ENCODE assay signal across 17 cellular contexts in the genomic region with DNA sequence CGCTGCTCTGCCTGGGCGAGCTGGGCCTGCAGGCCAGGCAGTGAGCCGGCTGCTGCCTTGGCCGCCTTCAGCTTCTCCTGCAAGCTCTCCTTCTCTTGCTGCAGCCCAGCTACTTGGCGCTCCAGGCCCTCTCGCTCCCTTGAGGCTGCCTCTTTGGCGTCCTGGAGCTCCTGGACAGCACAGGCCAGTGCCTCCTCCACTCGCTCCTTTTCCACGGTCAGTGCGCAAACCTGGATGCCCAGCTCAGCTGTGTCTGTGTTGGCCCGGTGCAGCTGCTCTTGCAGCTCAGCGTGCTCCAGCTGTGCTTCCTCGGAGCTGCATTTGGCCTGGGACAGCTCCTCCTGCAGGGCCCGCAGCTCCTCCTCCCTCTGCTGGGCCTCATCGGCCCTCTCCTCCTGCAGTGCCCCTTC. TPM values are rescaled to one million over a fixed set of nuclear protein-coding genes. Genes with fewer than 3 reads are reported as not detected.
DNase-seq lines count a peak whose midpoint lies in the region; ATAC-seq, FAIRE-seq and TF ChIP-seq lines count a peak whose summit lies in the region.
"Had no signal": no experiment of that assay in that cellular context is flagged by ENCODE, and none has a peak within 500 bp of the region (broad histone marks: within the 10 kb centered on the region; RNA-seq: fewer than 3 reads in every experiment).

No MANE protein-coding gene starts in this region.

- RAD21 ChIA-PET in GM12878 (lab: Charles Lee; ENCODE audit: unreplicated experiment): interaction anchor here (0.7 to 4.8 kb wide), 6 partner anchors 13 to 403 kb away, joined by 3 to 20 read pairs (median 4); no protein-coding TSS in a partner anchor

- TF ChIP-seq CTCF in HepG2 (CRISPR knock-in tag; IDR thresholded peaks at IDR 0.05) (no peak), right lobe of liver (IDR thresholded peaks at IDR 0.05) (no peak), GM12878 (IDR thresholded peaks at IDR 0.05 in 2 of 3, conservative IDR thresholded peaks at IDR 0.05 in 1 of 3; ENCODE audit: control insufficient read depth in 2 of 3, extremely low read depth in 1 of 3, insufficient read depth in 1 of 3, low read depth in 3 of 3, low read length in 3 of 3) (no peak), lower lobe of right lung (IDR thresholded peaks at IDR 0.05) (no peak), vagina (IDR thresholded peaks at IDR 0.05) (no peak), gastroesophageal sphincter (IDR thresholded peaks at IDR 0.05) (no peak)

- H3K79me2 ChIP-seq in HepG2 (ENCODE audit: insufficient read depth, low read length): no peaks in the 10 kb centered on the region
- no peaks in the 10 kb centered on the region for H3K79me2 ChIP-seq in GM12878 (ENCODE audit: control insufficient read depth, insufficient read depth, low read length)

- CTCF ChIA-PET in HepG2 (lab: Yijun Ruan, JAX; ENCODE audit: low intra/inter-chr PET ratio, low total read pairs): no interaction called here
- CTCF ChIA-PET in GM12878 (lab: Yijun Ruan, JAX): interaction anchor here (0.9 to 3.2 kb wide), 3 partner anchors 13 to 110 kb away, joined by 3 to 19 read pairs (median 4); no protein-coding TSS in a partner anchor

- H3K4me2 ChIP-seq in HepG2 (ENCODE audit: low read depth, low read length) (no peak overlapping the region), GM12878 (ENCODE audit: control insufficient read depth, insufficient read depth) (no peak overlapping the region)

- H3K9me3 ChIP-seq in HepG2 (ENCODE audit: low read length) (no peaks in the 10 kb centered on the region), right lobe of liver (no peaks in the 10 kb centered on the region), GM12878 (replicated peaks; ENCODE audit: control insufficient read depth, insufficient read depth, low read length) (no peaks in the 10 kb centered on the region), lower lobe of right lung (no peaks in the 10 kb centered on the region), vagina (no peaks in the 10 kb centered on the region), gastroesophageal sphincter (no peaks in the 10 kb centered on the region)
- H3K9me3 ChIP-seq: tibial nerve had no signal

- H3K36me3 ChIP-seq in HepG2 (replicated peaks in 1 of 2; ENCODE audit: control insufficient read depth in 1 of 2, insufficient read depth in 2 of 2, low read length in 2 of 2) (peaks cover 40 to 73% of the 10 kb centered on the region in 2 experiments), right lobe of liver (peaks cover 5 to 85% (median 31%) of the 10 kb centered on the region in 4 donors), GM12878 (ENCODE audit: control insufficient read depth in 2 of 2, insufficient read depth in 2 of 2, low read length in 1 of 2) (peaks cover 24 to 30% of the 10 kb centered on the region in 2 experiments), lower lobe of right lung (peaks cover 98% of the 10 kb centered on the region), vagina (peaks cover 0 to 87% of the 10 kb centered on the region in 2 donors), gastroesophageal sphincter (peaks cover 0 to 100% of the 10 kb centered on the region in 2 donors)

- H4K20me1 ChIP-seq in HepG2 (ENCODE audit: insufficient read depth, low read length) (no peaks in the 10 kb centered on the region; the same call in 1 of the 2 replicates), GM12878 (ENCODE audit: control insufficient read depth, insufficient read depth) (no peaks in the 10 kb centered on the region)

- intact Hi-C loops in HepG2 (cut with micrococcal nuclease; ENCODE audit: unreplicated experiment) (no loop called here), right lobe of liver (cut with DNase I) (no loop called here), GM12878 (cut with micrococcal nuclease; ENCODE audit: unreplicated experiment) (no loop called here), lower lobe of right lung (cut with DNase I) (no loop called here), vagina (cut with DNase I) (no loop called here)

- ATAC-seq in HepG2 (0 out of 3 replicates have a peak, but pooled peaks have one; percentile 26), right lobe of liver (no peak), GM12878 (no peak), lower lobe of right lung (no peak), gastroesophageal sphincter (no peak)

- no peak overlapping the region for H3K4me3 ChIP-seq in HepG2 (replicated peaks in 1 of 3; ENCODE audit: insufficient read depth in 1 of 3, low read depth in 2 of 3, low read length in 3 of 3)
- no peak overlapping the region for H3K4me3 ChIP-seq in right lobe of liver
- H3K4me3 ChIP-seq in GM12878: no peak overlapping the region
- H3K4me3 ChIP-seq in lower lobe of right lung: no peak overlapping the region
- H3K4me3 ChIP-seq in vagina: no peak overlapping the region
- no peak overlapping the region for H3K4me3 ChIP-seq in gastroesophageal sphincter
- H3K4me3 ChIP-seq: lung, tibial nerve had no signal

- TF ChIP-seq POLR2A in HepG2 (IDR thresholded peaks at IDR 0.05; ENCODE audit: insufficient read depth in 1 of 2, low read depth in 2 of 2, low read length in 2 of 2): no peak
- no peak for TF ChIP-seq POLR2A in right lobe of liver (IDR thresholded peaks at IDR 0.05)
- TF ChIP-seq POLR2A in GM12878 (IDR thresholded peaks at IDR 0.05; ENCODE audit: low read depth, low read length): 0 out of 2 replicates have a peak, but pooled peaks have one; percentile 7
- TF ChIP-seq POLR2A in vagina (IDR thresholded peaks at IDR 0.05): no peak
- TF ChIP-seq POLR2A in gastroesophageal sphincter (IDR thresholded peaks at IDR 0.05): no peak

- in situ Hi-C loops in HepG2 (cut with HindIII; ENCODE audit: extremely low pct_ligation_motif_present, low pct_unique_long_range_greater_than_20kb): no loop called here
- in situ Hi-C loops in GM12878 (cut with MboI): no loop called here

- no peak for TF ChIP-seq EP300 in HepG2 (IDR thresholded peaks at IDR 0.05; ENCODE audit: low read depth in 2 of 2, low read length in 2 of 2)
- no peak for TF ChIP-seq EP300 in HepG2 (CRISPR knock-in tag; IDR thresholded peaks at IDR 0.05; ENCODE audit: borderline replicate concordance)
- no peak for TF ChIP-seq EP300 in GM12878 (IDR thresholded peaks at IDR 0.05; ENCODE audit: borderline replicate concordance in 1 of 2, control insufficient read depth in 1 of 2, low read depth in 2 of 2, low read length in 2 of 2)
- TF ChIP-seq EP300 in gastroesophageal sphincter (IDR thresholded peaks at IDR 0.05): no peak

- TF ChIP-seq RAD21 in HepG2 (CRISPR knock-in tag; IDR thresholded peaks at IDR 0.05): no peak
- no peak for TF ChIP-seq RAD21 in GM12878 (IDR thresholded peaks at IDR 0.05; ENCODE audit: insufficient read depth, low read depth, low read length)

- FAIRE-seq in HepG2 (lab: Jason Lieb, UNC) (no peak), GM12878 (lab: Jason Lieb, UNC) (no peak)
- FAIRE-seq: endothelial cell of umbilical vein, GM12892 had no signal

- H3K27ac ChIP-seq in HepG2 (ENCODE audit: extremely low read length, insufficient read depth, low read length) (no peak overlapping the region), right lobe of liver (no peak overlapping the region), GM12878 (ENCODE audit: control insufficient read depth, insufficient read depth) (no peak overlapping the region), lower lobe of right lung (peak overlapping the region; percentile 41), vagina (peak overlapping the region; percentile 49), gastroesophageal sphincter (no peak overlapping the region)
- H3K27ac ChIP-seq: tibial nerve had no signal

- POLR2A ChIA-PET in HepG2 (lab: Yijun Ruan, JAX) (no interaction called here), GM12878 (lab: Charles Lee) (interaction anchor here (1.0 kb wide), 1 partner anchor 102 kb away, joined by 4 read pairs; no protein-coding TSS in a partner anchor)

- SMC1A ChIA-PET in GM12878 (lab: Charles Lee; ENCODE audit: uncharacterized antibody, unreplicated experiment): interaction anchor here (0.8 to 5.9 kb wide), 7 partner anchors 10 to 412 kb away, joined by 3 to 35 read pairs (median 4); no protein-coding TSS in a partner anchor

- 96% methylated on average over 15 of the region's 15 CpGs for WGBS in HepG2 (ENCODE audit: low lambda C conversion rate)
- no CpG with 5 or more reads among the region's 15 CpGs for WGBS in right lobe of liver (ENCODE audit: insufficient coverage, low coverage, low lambda C conversion rate, missing lambda C conversion rate)
- WGBS in GM12878 (ENCODE audit: insufficient coverage, insufficient replicate concordance, low lambda C conversion rate, missing lambda C conversion rate): 98% methylated on average over 15 of the region's 15 CpGs
- WGBS in gastroesophageal sphincter (ENCODE audit: low coverage in 1 of 2), 2 donors: 64 to 85% methylated on average over 4 to 8 of the region's 15 CpGs

- H3K4me1 ChIP-seq in HepG2 (ENCODE audit: insufficient read depth, low read length): no peaks in the 10 kb centered on the region
- H3K4me1 ChIP-seq in right lobe of liver: no peaks in the 10 kb centered on the region
- peaks cover 48% of the 10 kb centered on the region for H3K4me1 ChIP-seq in GM12878 (ENCODE audit: control insufficient read depth, insufficient read depth, low read length)
- H3K4me1 ChIP-seq in lower lobe of right lung: peaks cover 29% of the 10 kb centered on the region
- H3K4me1 ChIP-seq in vagina: peaks cover 23% of the 10 kb centered on the region
- H3K4me1 ChIP-seq in gastroesophageal sphincter: peaks cover 0 to 40% (median 0%) of the 10 kb centered on the region in 3 donors
- H3K4me1 ChIP-seq: tibial nerve had no signal

- BruUV-seq in HepG2 (replicated peaks; lab: Mats Ljungman, UMichigan) (no TSS peak), GM12878 (replicated peaks; lab: Mats Ljungman, UMichigan) (no TSS peak)

- H3K9ac ChIP-seq in HepG2 (ENCODE audit: insufficient read depth, low read depth, low read length) (no peak overlapping the region), GM12878 (ENCODE audit: control insufficient read depth, insufficient read depth, low read length) (no peak overlapping the region)

- H2AFZ ChIP-seq in HepG2 (ENCODE audit: low read length) (no peak overlapping the region), GM12878 (ENCODE audit: control insufficient read depth, low read depth, low read length) (no peak overlapping the region)

- DNase-seq in HepG2 (ENCODE audit: low spot score) (no peak), right lobe of liver (no peak), GM12878 (ENCODE audit: low read depth, low spot score) (no peak), lower lobe of right lung (no peak), vagina (ENCODE audit: extremely low spot score in 2 of 2) (no peak), pons (ENCODE audit: low spot score) (no peak), cortex of kidney (lab: John Stamatoyannopoulos, UW) (no peak)
- DNase-seq: activated T-cell treated with anti-CD3 and anti-CD28 coated beads for 4 hours; DMS53; NCI-H69; stimulated activated CD4-positive, alpha-beta T cell treated with anti-CD3 and anti-CD28 coated beads, Interleukin-1b, Interleukin-23, amount 100 ng/mL, for 48 hours; stimulated activated naive CD4-positive, alpha-beta T cell had no signal

- no peaks in the 10 kb centered on the region for H3K27me3 ChIP-seq in HepG2 (ENCODE audit: control insufficient read depth in 1 of 2, insufficient read depth in 2 of 2, low read length in 2 of 2)
- H3K27me3 ChIP-seq in right lobe of liver: no peaks in the 10 kb centered on the region
- H3K27me3 ChIP-seq in GM12878 (replicated peaks in 1 of 2; ENCODE audit: control insufficient read depth in 2 of 2, insufficient read depth in 2 of 2, low read length in 1 of 2): no peaks in the 10 kb centered on the region
- no peaks in the 10 kb centered on the region for H3K27me3 ChIP-seq in lower lobe of right lung (ENCODE audit: low read depth)
- H3K27me3 ChIP-seq in vagina: no peaks in the 10 kb centered on the region
- no peaks in the 10 kb centered on the region for H3K27me3 ChIP-seq in gastroesophageal sphincter
- H3K27me3 ChIP-seq: tibial nerve had no signal

RNA-seq across cellular contexts. Expression of a gene that starts 23.1 kb away (rescaled TPM):
- total RNA-seq in HepG2 (2016; rRNA removed; fragmentation: Illumina TruSeq; extraction: Trizol) (not detected in 2 replicates), right lobe of liver (1 to 10 TPM in 2 of 6 experiments, under 1 TPM in 3, not detected in 1; 0.37 to 1.4 (median 0.76) TPM), GM12878 (2014; rRNA removed) (not detected in 2 replicates), GM12878 (2014; rRNA removed; fragmentation: Illumina TruSeq; extraction: Trizol) (not detected in 2 replicates), GM12878 (2021) (not detected in 2 replicates), lower lobe of right lung (4.3 TPM), vagina (9.6 TPM), gastroesophageal sphincter (1 to 10 TPM in 1 of 4 donors, under 1 TPM in 2, not detected in 1; 0.54 to 3.5 (median 0.87) TPM)
- total RNA-seq in HepG2 (2016; cell fraction: cytosol; rRNA removed; fragmentation: Illumina TruSeq; extraction: Trizol; ENCODE audit: low read depth): not detected in 2 replicates
- not detected in 2 replicates for total RNA-seq in HepG2 (2016; cell fraction: insoluble cytoplasmic fraction; rRNA removed; fragmentation: Illumina TruSeq; extraction: Trizol)
- total RNA-seq in HepG2 (2016; cell fraction: membrane; rRNA removed; fragmentation: Illumina TruSeq; extraction: Trizol): not detected in 2 replicates
- not detected in 2 replicates for total RNA-seq in HepG2 (2016; cell fraction: nucleus; rRNA removed; fragmentation: Illumina TruSeq; extraction: Trizol)
- polyA plus RNA-seq in HepG2 (2011; rRNA removed) (not detected in 2 replicates), GM12878 (2011; rRNA removed) (0.12 TPM in 1 of 2 replicates, not detected in the other), GM12878 (2014; fragmentation: Illumina TruSeq; extraction: Trizol) (not detected in 2 replicates), GM12878 (2014; fragmentation: Nextera tagmentation; extraction: Ambion mirVana) (under 1 TPM; 0.04 to 0.13 TPM), GM12878 (2014; rRNA removed) (0.12 TPM in 1 of 2 replicates, not detected in the other), GM12878 (2016; fragmentation: Nextera tagmentation; extraction: Ambion mirVana) (under 1 TPM in 1 of 2 experiments, not detected in 1; 0.20 TPM)
- not detected in 2 replicates for polyA plus RNA-seq in HepG2 (2011; cell fraction: cytosol; rRNA removed)
- not detected in 2 replicates for polyA plus RNA-seq in HepG2 (2011; cell fraction: nucleus; rRNA removed)
- 0.07 and 0.17 TPM in 2 replicates for polyA plus RNA-seq in HepG2 (2012)
- not detected in 2 replicates for polyA plus RNA-seq in HepG2 (2016; cell fraction: cytosol; fragmentation: Illumina TruSeq; extraction: Trizol; ENCODE audit: low read depth)
- not detected in 2 replicates for polyA plus RNA-seq in HepG2 (2016; cell fraction: insoluble cytoplasmic fraction; fragmentation: Illumina TruSeq; extraction: Trizol; ENCODE audit: low read depth)
- not detected in 2 replicates for polyA plus RNA-seq in HepG2 (2016; cell fraction: membrane; fragmentation: Illumina TruSeq; extraction: Trizol; ENCODE audit: low read depth)
- not detected in 2 replicates for polyA plus RNA-seq in HepG2 (2016; cell fraction: nucleus; fragmentation: Illumina TruSeq; extraction: Trizol; ENCODE audit: insufficient read depth, low read depth)
- not detected in 2 replicates for polyA minus RNA-seq in HepG2 (2011; rRNA and poly(A)+ RNA removed; ENCODE audit: low replicate concordance)
- polyA minus RNA-seq in HepG2 (2011; cell fraction: cytosol; rRNA and poly(A)+ RNA removed): not detected in 2 replicates
- polyA minus RNA-seq in HepG2 (2011; cell fraction: nucleus; rRNA and poly(A)+ RNA removed): not detected in 2 replicates
- 0.23 and 0.32 TPM in 2 replicates for total RNA-seq in GM12878 (2013; cell fraction: nucleolus; rRNA removed)
- polyA plus RNA-seq in GM12878 (2011; ENCODE audit: low read depth): 0.17 TPM
- polyA plus RNA-seq in GM12878 (2011; cell fraction: cytosol; rRNA removed): 0.07 TPM in 1 of 2 replicates, not detected in the other
- 0.12 and 0.18 TPM in 2 replicates for polyA plus RNA-seq in GM12878 (2011; cell fraction: nucleus; rRNA removed)
- polyA plus RNA-seq in GM12878 (2012): 0.09 and 0.18 TPM in 2 replicates
- polyA minus RNA-seq in GM12878 (2011; rRNA and poly(A)+ RNA removed): 0.22 TPM in 1 of 2 replicates, not detected in the other
- not detected in 2 replicates for polyA minus RNA-seq in GM12878 (2011; cell fraction: cytosol; rRNA and poly(A)+ RNA removed)
- not detected in 2 replicates for polyA minus RNA-seq in GM12878 (2011; cell fraction: nucleus; rRNA and poly(A)+ RNA removed)
- total RNA-seq: endothelial cell of umbilical vein had no signal
- polyA plus RNA-seq: endothelial cell of umbilical vein had no signal

RNA-seq across cellular contexts. Expression of a gene that starts 29.2 kb away (rescaled TPM):
- total RNA-seq in HepG2 (2016; rRNA removed; fragmentation: Illumina TruSeq; extraction: Trizol): 2.7 and 4.9 TPM in 2 replicates
- total RNA-seq in HepG2 (2016; cell fraction: cytosol; rRNA removed; fragmentation: Illumina TruSeq; extraction: Trizol; ENCODE audit: low read depth): 0.44 and 0.51 TPM in 2 replicates
- total RNA-seq in HepG2 (2016; cell fraction: insoluble cytoplasmic fraction; rRNA removed; fragmentation: Illumina TruSeq; extraction: Trizol): 2.3 and 4.4 TPM in 2 replicates
- total RNA-seq in HepG2 (2016; cell fraction: membrane; rRNA removed; fragmentation: Illumina TruSeq; extraction: Trizol): 1.7 and 1.8 TPM in 2 replicates
- 6.1 and 6.5 TPM in 2 replicates for total RNA-seq in HepG2 (2016; cell fraction: nucleus; rRNA removed; fragmentation: Illumina TruSeq; extraction: Trizol)
- polyA plus RNA-seq in HepG2 (2011; rRNA removed): 4.2 and 6.0 TPM in 2 replicates
- polyA plus RNA-seq in HepG2 (2011; cell fraction: cytosol; rRNA removed): 2.8 and 3.3 TPM in 2 replicates
- polyA plus RNA-seq in HepG2 (2011; cell fraction: nucleus; rRNA removed): 7.9 and 8.8 TPM in 2 replicates
- polyA plus RNA-seq in HepG2 (2012): 4.1 and 4.9 TPM in 2 replicates
- polyA plus RNA-seq in HepG2 (2016; cell fraction: cytosol; fragmentation: Illumina TruSeq; extraction: Trizol; ENCODE audit: low read depth): 0.37 and 0.40 TPM in 2 replicates
- polyA plus RNA-seq in HepG2 (2016; cell fraction: insoluble cytoplasmic fraction; fragmentation: Illumina TruSeq; extraction: Trizol; ENCODE audit: low read depth): 4.1 and 5.1 TPM in 2 replicates
- 0.71 and 0.74 TPM in 2 replicates for polyA plus RNA-seq in HepG2 (2016; cell fraction: membrane; fragmentation: Illumina TruSeq; extraction: Trizol; ENCODE audit: low read depth)
- polyA plus RNA-seq in HepG2 (2016; cell fraction: nucleus; fragmentation: Illumina TruSeq; extraction: Trizol; ENCODE audit: insufficient read depth, low read depth): 7.0 and 7.3 TPM in 2 replicates
- 15.1 and 17.0 TPM in 2 replicates for polyA minus RNA-seq in HepG2 (2011; rRNA and poly(A)+ RNA removed; ENCODE audit: low replicate concordance)
- polyA minus RNA-seq in HepG2 (2011; cell fraction: cytosol; rRNA and poly(A)+ RNA removed): 3.4 and 4.2 TPM in 2 replicates
- 10.8 and 19.3 TPM in 2 replicates for polyA minus RNA-seq in HepG2 (2011; cell fraction: nucleus; rRNA and poly(A)+ RNA removed)
- 10 to 100 TPM; 16.0 to 22.0 (median 21.0) TPM for total RNA-seq in right lobe of liver
- 31.8 and 41.1 TPM in 2 replicates for total RNA-seq in GM12878 (2013; cell fraction: nucleolus; rRNA removed)
- total RNA-seq in GM12878 (2014; rRNA removed): 4.9 and 6.6 TPM in 2 replicates
- 6.5 and 8.5 TPM in 2 replicates for total RNA-seq in GM12878 (2014; rRNA removed; fragmentation: Illumina TruSeq; extraction: Trizol)
- 8.4 and 8.6 TPM in 2 replicates for total RNA-seq in GM12878 (2021)
- 2.7 TPM for polyA plus RNA-seq in GM12878 (2011; ENCODE audit: low read depth)
- polyA plus RNA-seq in GM12878 (2011; rRNA removed): 5.6 and 7.1 TPM in 2 replicates
- polyA plus RNA-seq in GM12878 (2011; cell fraction: cytosol; rRNA removed): 6.3 and 8.3 TPM in 2 replicates
- polyA plus RNA-seq in GM12878 (2011; cell fraction: nucleus; rRNA removed): 17.5 and 18.2 TPM in 2 replicates
- 3.7 and 5.2 TPM in 2 replicates for polyA plus RNA-seq in GM12878 (2012)
- polyA plus RNA-seq in GM12878 (2014; fragmentation: Illumina TruSeq; extraction: Trizol): 6.9 and 7.8 TPM in 2 replicates
- 1 to 10 TPM; 1.5 to 2.2 TPM for polyA plus RNA-seq in GM12878 (2014; fragmentation: Nextera tagmentation; extraction: Ambion mirVana)
- 6.6 and 6.9 TPM in 2 replicates for polyA plus RNA-seq in GM12878 (2014; rRNA removed)
- 1 to 10 TPM; 2.6 to 3.9 TPM for polyA plus RNA-seq in GM12878 (2016; fragmentation: Nextera tagmentation; extraction: Ambion mirVana)
- 15.7 and 20.2 TPM in 2 replicates for polyA minus RNA-seq in GM12878 (2011; rRNA and poly(A)+ RNA removed)
- 2.8 and 4.3 TPM in 2 replicates for polyA minus RNA-seq in GM12878 (2011; cell fraction: cytosol; rRNA and poly(A)+ RNA removed)
- polyA minus RNA-seq in GM12878 (2011; cell fraction: nucleus; rRNA and poly(A)+ RNA removed): 20.8 and 24.9 TPM in 2 replicates
- 40.9 TPM for total RNA-seq in lower lobe of right lung
- total RNA-seq in vagina: 45.7 TPM
- 100 to 1,000 TPM in 2 of 4 donors, 10 to 100 TPM in 2; 66.8 to 144 (median 97.3) TPM for total RNA-seq in gastroesophageal sphincter

Comparison
In these comparisons a context has a peak if more than half of its experiments do, and no peak if none do; other contexts are left out.
1. H3K27ac ChIP-seq: peak in lower lobe of right lung (single experiment) and vagina (single experiment); none in HepG2 (single experiment), right lobe of liver (0 of 3), GM12878 (single experiment) and gastroesophageal sphincter (0 of 4).